ENCODE assay signal across 1 cellular context in genomic region chr9:37079370-37080164, GRCh38.
A peak's percentile ranks its signal among the peaks of the same experiment; 100 is the strongest.
TF ChIP-seq lines count a peak whose summit lies in the region.

No MANE protein-coding gene starts in this region.

TF ChIP-seq in HepG2, 621 proteins besides CTCF, POLR2A, EP300 and RAD21 (continued from another document and continues in another):
- TF ChIP-seq HINFP (CRISPR knock-in tag; IDR thresholded peaks at IDR 0.05; ENCODE audit: low read depth) (peak; percentile 88), ZNF766 (CRISPR knock-in tag; IDR thresholded peaks at IDR 0.05; ENCODE audit: borderline replicate concordance) (peak; percentile 99), NR2F6 (IDR thresholded peaks at IDR 0.05) (no peak), NR2F6 (CRISPR knock-in tag; IDR thresholded peaks at IDR 0.05) (peak; percentile 62), ZNF770 (CRISPR knock-in tag; IDR thresholded peaks at IDR 0.05) (peak; percentile 38; the same call in 1 of the 2 replicates), ATAD3A (CRISPR knock-in tag; IDR thresholded peaks at IDR 0.05) (peak; percentile 90), ZFP36L1 (CRISPR knock-in tag; IDR thresholded peaks at IDR 0.05) (peak; percentile 99), HNRNPUL1 (IDR thresholded peaks at IDR 0.05; ENCODE audit: low read depth, low read length) (no peak), SCMH1 (CRISPR knock-in tag; IDR thresholded peaks at IDR 0.05; ENCODE audit: borderline replicate concordance) (no peak), CCDC6 (CRISPR knock-in tag; IDR thresholded peaks at IDR 0.05) (peak; percentile 98), ZNF468 (CRISPR knock-in tag; IDR thresholded peaks at IDR 0.05) (peak; percentile 98), ZNF276 (CRISPR knock-in tag; IDR thresholded peaks at IDR 0.05; ENCODE audit: low read depth) (peak; percentile 98), KLF16 (CRISPR knock-in tag; IDR thresholded peaks at IDR 0.05) (peak; percentile 97 to 99), RFX3 (CRISPR knock-in tag; IDR thresholded peaks at IDR 0.05) (peak; percentile 59; the same call in 1 of the 2 replicates), ZNF17 (CRISPR knock-in tag; IDR thresholded peaks at IDR 0.05) (0 out of 2 replicates have a peak, but pooled peaks have one; percentile 66), ZNF317 (CRISPR knock-in tag; IDR thresholded peaks at IDR 0.05) (peak; percentile 89), ZMAT5 (CRISPR knock-in tag; IDR thresholded peaks at IDR 0.05; ENCODE audit: borderline replicate concordance, low read depth) (peak; percentile 65; the same call in 1 of the 2 replicates), JARID2 (CRISPR knock-in tag; IDR thresholded peaks at IDR 0.05; ENCODE audit: insufficient replicate concordance) (peak; percentile 97), SMARCE1 (IDR thresholded peaks at IDR 0.05; ENCODE audit: borderline replicate concordance) (no peak), SNAPC2 (CRISPR knock-in tag; IDR thresholded peaks at IDR 0.05) (peak; percentile 96), ELF3 (CRISPR knock-in tag; IDR thresholded peaks at IDR 0.05) (peak; percentile 87), SNRNP70 (IDR thresholded peaks at IDR 0.05; ENCODE audit: low read depth, low read length) (no peak), PHF5A (CRISPR knock-in tag; IDR thresholded peaks at IDR 0.05; ENCODE audit: low read depth, unreplicated experiment) (no peak), ZIK1 (CRISPR knock-in tag; IDR thresholded peaks at IDR 0.05; ENCODE audit: borderline replicate concordance, low read depth) (peak; percentile 99), ZSCAN22 (CRISPR knock-in tag; IDR thresholded peaks at IDR 0.05) (peak; percentile 76; the same call in 1 of the 2 replicates), CERS6 (CRISPR knock-in tag; IDR thresholded peaks at IDR 0.05) (peak; percentile 97), ZNF782 (CRISPR knock-in tag; IDR thresholded peaks at IDR 0.05; ENCODE audit: borderline replicate concordance) (peak; percentile 96; the same call in 1 of the 2 replicates), TFDP2 (CRISPR knock-in tag; IDR thresholded peaks at IDR 0.05) (peak; percentile 98), DR1 (CRISPR knock-in tag; IDR thresholded peaks at IDR 0.05) (peak; percentile 71; the same call in 1 of the 2 replicates), HMGA1 (CRISPR knock-in tag; conservative IDR thresholded peaks at IDR 0.05) (no peak), ZSCAN31 (CRISPR knock-in tag; IDR thresholded peaks at IDR 0.05; ENCODE audit: low read depth) (peak; percentile 97), CHD2 (IDR thresholded peaks at IDR 0.05; ENCODE audit: low read depth, low read length) (no peak; the same call in 1 of the 2 replicates), HNRNPLL (IDR thresholded peaks at IDR 0.05; ENCODE audit: low read depth, low read length, poor library complexity, severe bottlenecking) (no peak), RBM22 (optimal IDR thresholded peaks at IDR 0.05; ENCODE audit: low read length) (no peak), CREB1 (IDR thresholded peaks at IDR 0.05) (peak; percentile 9), CREB1 (CRISPR knock-in tag; IDR thresholded peaks at IDR 0.05) (peak; percentile 80), ZNF12 (CRISPR knock-in tag; IDR thresholded peaks at IDR 0.05) (peak; percentile 89), ZNF10 (CRISPR knock-in tag; IDR thresholded peaks at IDR 0.05; ENCODE audit: borderline replicate concordance, low read depth) (no peak), ZNF329 (CRISPR knock-in tag; IDR thresholded peaks at IDR 0.05; ENCODE audit: low read depth) (peak; percentile 95), STAT6 (CRISPR knock-in tag; IDR thresholded peaks at IDR 0.05; ENCODE audit: borderline replicate concordance) (no peak), PATZ1 (CRISPR knock-in tag; IDR thresholded peaks at IDR 0.05) (peak; percentile 53), ZMYM3 (CRISPR knock-in tag; IDR thresholded peaks at IDR 0.05) (no peak), ZSCAN30 (CRISPR knock-in tag; IDR thresholded peaks at IDR 0.05) (no peak), RERE (CRISPR knock-in tag; IDR thresholded peaks at IDR 0.05; ENCODE audit: low read depth) (no peak), TEAD3 (CRISPR knock-in tag; optimal IDR thresholded peaks at IDR 0.05; ENCODE audit: borderline replicate concordance) (peak; percentile 82), NR2F2 (IDR thresholded peaks at IDR 0.05; ENCODE audit: borderline replicate concordance, low read depth) (no peak), RFXANK (CRISPR knock-in tag; IDR thresholded peaks at IDR 0.05) (no peak)
